Comparison of ENCODE assay signal across 8 cellular contexts in the genomic region with DNA sequence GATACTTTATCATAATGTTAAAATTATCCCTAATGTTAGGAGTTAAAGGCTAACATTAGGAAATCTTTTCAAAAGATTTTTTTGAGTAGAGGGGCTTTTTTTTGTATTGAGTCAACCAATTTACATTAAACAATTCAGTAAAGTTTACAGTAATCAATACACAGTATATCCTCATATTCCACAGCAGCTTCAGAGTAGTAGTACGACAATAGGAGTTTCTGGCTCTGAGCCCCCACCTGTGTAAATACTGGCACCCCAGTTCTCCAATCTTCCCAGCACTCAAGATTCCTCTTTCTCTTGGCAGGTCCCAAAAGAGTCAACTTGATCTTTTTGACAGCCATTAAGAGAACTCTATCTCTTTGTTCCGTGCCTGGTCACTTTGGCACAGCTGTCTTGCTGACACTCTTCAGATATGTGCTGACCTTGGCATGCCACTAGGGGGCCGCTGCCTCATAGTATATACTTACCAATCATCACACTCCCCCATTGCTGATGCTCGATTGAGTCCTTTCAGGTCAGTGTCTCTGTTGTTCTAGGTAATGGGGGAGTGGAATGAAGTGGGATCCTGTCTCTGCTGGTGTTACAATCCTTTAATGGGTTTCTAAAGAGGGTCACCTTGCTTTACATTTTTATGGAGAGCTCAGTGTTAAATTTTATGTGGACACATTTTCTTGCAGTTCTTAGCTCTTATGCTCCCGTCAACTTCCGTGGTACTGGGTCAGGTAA. TPM values are rescaled to one million over a fixed set of nuclear protein-coding genes. Genes with fewer than 3 reads are reported as not detected.
DNase-seq lines count a peak whose midpoint lies in the region; ATAC-seq and TF ChIP-seq lines count a peak whose summit lies in the region.

No MANE protein-coding gene starts in this region.

- H2BK120ac ChIP-seq in mesenchymal stem cell (ENCODE audit: low read depth, low read length): no peak overlapping the region

- H3K79me1 ChIP-seq in mesenchymal stem cell (replicated peaks; ENCODE audit: low read length, poor library complexity, severe bottlenecking): no peaks in the 10 kb centered on the region

- no peak overlapping the region for H3K4ac ChIP-seq in mesenchymal stem cell (ENCODE audit: low read depth in 1 of 2, low read length in 2 of 2)

- H3K9me3 ChIP-seq in mesenchymal stem cell (ENCODE audit: control insufficient read depth, low read length): no peaks in the 10 kb centered on the region

- no peak overlapping the region for H4K91ac ChIP-seq in mesenchymal stem cell (ENCODE audit: low read length)

- TF ChIP-seq CTCF in BJ (IDR thresholded peaks at IDR 0.05; ENCODE audit: insufficient read depth, low read depth, low read length): peak; percentile 95

- H3K27ac ChIP-seq in mesenchymal stem cell (ENCODE audit: low read length, poor library complexity, severe bottlenecking): no peak overlapping the region

- H4K8ac ChIP-seq in mesenchymal stem cell (ENCODE audit: low read length): no peak overlapping the region

- CTCF ChIA-PET in BJ (lab: Yijun Ruan, JAX): interaction anchor here (0.5 to 9.1 kb wide), 39 partner anchors 9 to 615 kb away, joined by 3 to 120 read pairs (median 4); a partner anchor contains a TSS

- H3K27me3 ChIP-seq in BJ (ENCODE audit: control insufficient read depth, insufficient read depth, low read length) (no peaks in the 10 kb centered on the region), mesenchymal stem cell (ENCODE audit: control insufficient read depth in 1 of 2, insufficient read depth in 1 of 2, low read length in 2 of 2) (no peaks in the 10 kb centered on the region)

- no peak overlapping the region for H2AK5ac ChIP-seq in mesenchymal stem cell (ENCODE audit: low read length, severe bottlenecking)

- no peak overlapping the region for H3K23ac ChIP-seq in mesenchymal stem cell (ENCODE audit: low read length in 2 of 2)

- no peak overlapping the region for H3K18ac ChIP-seq in mesenchymal stem cell (ENCODE audit: low read depth in 1 of 2, low read length in 2 of 2)

- H2BK12ac ChIP-seq in mesenchymal stem cell (ENCODE audit: low read length in 2 of 2): no peak overlapping the region

- no peak overlapping the region for H2BK15ac ChIP-seq in mesenchymal stem cell (ENCODE audit: low read depth, poor library complexity, severe bottlenecking)

- H2AFZ ChIP-seq in mesenchymal stem cell (ENCODE audit: low read depth, low read length): no peak overlapping the region

- H3K4me3 ChIP-seq in BJ (ENCODE audit: low read depth, low read length): no peak overlapping the region
- no peak overlapping the region for H3K4me3 ChIP-seq in mesenchymal stem cell (ENCODE audit: insufficient read depth in 1 of 2, low read depth in 1 of 2, low read length in 2 of 2)

- H2BK5ac ChIP-seq in mesenchymal stem cell (ENCODE audit: low read depth, low read length, poor library complexity, severe bottlenecking): no peak overlapping the region

- no peak overlapping the region for H3K4me2 ChIP-seq in mesenchymal stem cell (ENCODE audit: low read length, poor library complexity, severe bottlenecking)

- WGBS in mesenchymal stem cell: 60% methylated on average over 5 of the region's 6 CpGs

- H3K36me3 ChIP-seq in BJ (ENCODE audit: control insufficient read depth, insufficient read depth, low read length) (no peaks in the 10 kb centered on the region), mesenchymal stem cell (ENCODE audit: control insufficient read depth in 1 of 2, insufficient read depth in 2 of 2, low read depth in 1 of 2, low read length in 2 of 2) (no peaks in the 10 kb centered on the region)

- H3K4me1 ChIP-seq in mesenchymal stem cell (ENCODE audit: control insufficient read depth, insufficient read depth, low read depth, low read length): peaks cover 6% of the 10 kb centered on the region

- peak; percentile 99 for ATAC-seq in HG03280 (IDR thresholded peaks at IDR 0.05; ENCODE audit: unreplicated experiment)

- DNase-seq in BJ (ENCODE audit: low read depth) (no peak), GM19238 (ENCODE audit: insufficient read length, low spot score) (peak; percentile 50), NCI-H526 (lab: John Stamatoyannopoulos, UW) (peak; percentile 64 to 79), mesenchymal stem cell (peak; percentile 70)
- DNase-seq in activated CD4-positive, alpha-beta T cell treated with anti-CD3 and anti-CD28 coated beads, Interleukin-2, amount 50 U/mL, for 48 hours: peak; percentile 71 to 80
- peak; percentile 61 for DNase-seq in effector CD4-positive, alpha-beta T cell
- DNase-seq in stimulated activated CD8-positive, alpha-beta memory T cell treated with anti-CD3 and anti-CD28 coated beads, Interleukin-2, amount 100 ng/mL, for 48 hours (ENCODE audit: low read depth in 2 of 2): peak; percentile 45 to 59

- POLR2A ChIA-PET in BJ (lab: Charles Lee): interaction anchor here (0.5 kb wide), 1 partner anchor 10 kb away, joined by 8 read pairs; no protein-coding TSS in a partner anchor

- no peak overlapping the region for H3K14ac ChIP-seq in mesenchymal stem cell (ENCODE audit: low read length in 2 of 2)

- peak overlapping the region; percentile 33 for H3K9ac ChIP-seq in mesenchymal stem cell (ENCODE audit: low read length)

RNA-seq across cellular contexts. Expression of a gene that starts 19.5 kb away (rescaled TPM):
- 85.1 and 109 TPM in 2 replicates for polyA plus RNA-seq in BJ (2011; rRNA removed)
- polyA minus RNA-seq in BJ (2011; rRNA and poly(A)+ RNA removed): 354 and 399 TPM in 2 replicates
- 206 TPM for polyA plus RNA-seq in mesenchymal stem cell (2013, experiment 1 of 2)
- 214 TPM for polyA plus RNA-seq in mesenchymal stem cell (2013, experiment 2 of 2)
